8 cellular contexts compared by ENCODE assay signal in the genomic region with DNA sequence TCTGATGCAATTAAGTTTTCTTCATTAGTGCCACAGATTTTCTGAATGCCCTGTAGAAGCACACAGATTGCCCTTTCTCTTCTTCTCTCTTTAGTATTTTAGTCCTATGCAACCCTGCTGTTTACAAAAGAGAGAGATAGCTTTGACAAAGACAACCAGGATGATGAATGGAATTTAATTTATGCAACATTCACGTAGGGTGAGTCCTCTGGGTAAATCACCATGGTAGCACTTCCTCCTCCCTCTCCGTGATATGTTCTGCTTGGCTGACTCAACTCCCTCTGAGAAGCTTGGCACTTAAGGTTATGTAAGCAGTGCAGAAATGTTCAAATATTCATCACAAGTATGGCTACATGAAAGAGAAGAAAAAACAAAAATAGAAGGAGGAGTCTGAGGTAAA.
A peak's percentile ranks its signal among the peaks of the same experiment; 100 is the strongest.
DNase-seq lines count a peak whose midpoint lies in the region; ATAC-seq and TF ChIP-seq lines count a peak whose summit lies in the region.

No MANE protein-coding gene starts in this region.

- H3K36me3 ChIP-seq in esophagus squamous epithelium, result no peaks in the 10 kb centered on the region

- 2 to 7% methylated on average over 2 of the region's 2 CpGs for WGBS in esophagus squamous epithelium, 2 donors

- TF ChIP-seq POLR2A in esophagus squamous epithelium (IDR thresholded peaks at IDR 0.05), result no peak

- intact Hi-C loops in esophagus squamous epithelium (cut with DNase I), result no loop called here

- H3K4me1 ChIP-seq in foreskin keratinocyte, result no peaks in the 10 kb centered on the region
- H3K4me1 ChIP-seq in esophagus squamous epithelium, result peaks cover 0 to 9% (median 6%) of the 10 kb centered on the region in 3 donors

- H3K9me3 Mint-ChIP-seq in activated naive CD4-positive, alpha-beta T cell treated with anti-CD3 and anti-CD28 coated beads, Interleukin-2, amount 10 ng/mL, durations not matched to agents 7 days and 5 days, result no peaks in the 10 kb centered on the region

- H3K27me3 Mint-ChIP-seq in activated naive CD4-positive, alpha-beta T cell treated with anti-CD3 and anti-CD28 coated beads, Interleukin-2, amount 10 ng/mL, durations not matched to agents 7 days and 5 days, result no peaks in the 10 kb centered on the region

- H3K27me3 ChIP-seq in foreskin keratinocyte, result no peaks in the 10 kb centered on the region
- no peaks in the 10 kb centered on the region for H3K27me3 ChIP-seq in esophagus squamous epithelium

- DNase-seq in HS-27A (ENCODE audit: low read depth) (peak; percentile 81), RWPE1 (ENCODE audit: low spot score) (peak; percentile 13), foreskin keratinocyte (peak; percentile 15 to 72), skeletal muscle cell (ENCODE audit: low read depth) (peak; percentile 97), esophagus squamous epithelium (lab: John Stamatoyannopoulos, UW) (no peak)
- no peak for DNase-seq in activated naive CD4-positive, alpha-beta T cell treated with anti-CD3 and anti-CD28 coated beads, Interleukin-2, amount 10 ng/mL, durations not matched to agents 7 days and 5 days

- no peaks in the 10 kb centered on the region for H3K9me3 ChIP-seq in esophagus squamous epithelium

- no peaks in the 10 kb centered on the region for H3K4me1 Mint-ChIP-seq in activated naive CD4-positive, alpha-beta T cell treated with anti-CD3 and anti-CD28 coated beads, Interleukin-2, amount 10 ng/mL, durations not matched to agents 7 days and 5 days

- ATAC-seq in foreskin keratinocyte (peak; percentile 82), GM19395 (IDR thresholded peaks at IDR 0.05; ENCODE audit: unreplicated experiment) (no peak), HG02885 (IDR thresholded peaks at IDR 0.05; ENCODE audit: poor library complexity, unreplicated experiment) (no peak)

- CTCF ChIA-PET in RWPE1 (lab: Yijun Ruan, JAX), result no interaction called here
- CTCF ChIA-PET in activated naive CD4-positive, alpha-beta T cell treated with anti-CD3 and anti-CD28 coated beads, Interleukin-2, amount 10 ng/mL, durations not matched to agents 7 days and 5 days (lab: Charles Lee), result no interaction called here

- no peak overlapping the region for H3K4me3 Mint-ChIP-seq in activated naive CD4-positive, alpha-beta T cell treated with anti-CD3 and anti-CD28 coated beads, Interleukin-2, amount 10 ng/mL, durations not matched to agents 7 days and 5 days

- POLR2A ChIA-PET in RWPE1 (lab: Yijun Ruan, JAX; ENCODE audit: low non-redundant PET), result no interaction called here

- H3K36me3 Mint-ChIP-seq in activated naive CD4-positive, alpha-beta T cell treated with anti-CD3 and anti-CD28 coated beads, Interleukin-2, amount 10 ng/mL, durations not matched to agents 7 days and 5 days, result no peaks in the 10 kb centered on the region

- H3K4me3 ChIP-seq in skeletal muscle cell (ENCODE audit: low read depth, low read length) (no peak overlapping the region), esophagus squamous epithelium (no peak overlapping the region)

- TF ChIP-seq CTCF in RWPE1 (conservative IDR thresholded peaks at IDR 0.05; ENCODE audit: low read depth), result no peak
- no peak for TF ChIP-seq CTCF in foreskin keratinocyte (conservative IDR thresholded peaks at IDR 0.05)
- TF ChIP-seq CTCF in esophagus squamous epithelium (IDR thresholded peaks at IDR 0.05), result no peak

- no peak overlapping the region for H3K27ac Mint-ChIP-seq in activated naive CD4-positive, alpha-beta T cell treated with anti-CD3 and anti-CD28 coated beads, Interleukin-2, amount 10 ng/mL, durations not matched to agents 7 days and 5 days

- H3K27ac ChIP-seq in RWPE1, result no peak overlapping the region
- no peak overlapping the region for H3K27ac ChIP-seq in foreskin keratinocyte
- H3K27ac ChIP-seq in esophagus squamous epithelium, result no peak overlapping the region

Comparison
In these comparisons a context has a peak if more than half of its experiments do, and no peak if none do; other contexts are left out.
1. DNase-seq: peak in HS-27A (single experiment), RWPE1 (single experiment), foreskin keratinocyte (2 of 2) and skeletal muscle cell (single experiment); none in activated naive CD4-positive, alpha-beta T cell treated with anti-CD3 and anti-CD28 coated beads, Interleukin-2, amount 10 ng/mL, durations not matched to agents 7 days and 5 days (single experiment) and esophagus squamous epithelium (single experiment).